8 cellular contexts compared by ENCODE assay signal in the genomic region with DNA sequence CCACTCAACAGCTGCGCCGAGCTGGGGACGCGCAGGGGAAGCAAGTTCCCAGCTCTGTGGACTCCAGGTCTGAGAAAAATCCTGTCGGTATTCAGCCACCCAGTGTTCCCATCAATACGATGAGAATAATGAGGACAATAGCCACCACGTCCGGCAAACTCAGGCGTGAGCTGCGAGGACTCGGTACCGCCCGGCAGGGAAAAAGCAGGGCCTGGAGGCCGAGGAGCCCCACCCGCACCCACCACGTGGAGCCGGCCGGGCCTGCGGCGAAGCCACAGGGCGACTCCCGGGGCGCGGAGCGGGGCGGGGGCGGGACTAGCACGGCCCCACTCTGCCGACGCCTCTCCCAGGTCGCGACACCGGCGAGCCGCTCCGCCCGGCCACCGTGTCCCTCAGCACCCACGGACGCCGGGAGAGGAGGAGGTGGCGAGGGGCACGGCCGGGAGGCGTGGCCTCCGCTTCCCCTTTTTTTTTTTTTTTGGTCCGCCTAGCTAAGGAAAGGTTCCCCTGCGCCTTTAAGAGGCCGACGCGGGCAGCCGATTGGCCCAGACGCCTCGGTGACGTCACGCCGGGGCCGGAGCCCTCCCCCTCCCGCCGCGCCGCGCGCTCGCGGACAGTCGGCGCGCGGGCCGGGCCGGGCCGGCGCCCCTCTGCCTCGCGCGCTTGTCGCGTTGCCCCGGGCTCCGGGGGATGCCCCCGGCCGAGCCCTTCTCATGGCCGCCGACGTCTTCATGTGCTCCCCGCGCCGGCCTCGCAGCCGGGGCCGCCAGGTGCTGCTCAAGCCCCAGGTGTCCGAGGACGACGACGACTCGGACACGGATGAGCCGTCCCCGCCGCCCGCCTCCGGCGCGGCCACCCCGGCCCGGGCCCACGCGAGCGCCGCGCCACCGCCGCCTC. TPM values are rescaled to one million over a fixed set of nuclear protein-coding genes. Genes with fewer than 3 reads are reported as not detected.
DNase-seq lines count a peak whose midpoint lies in the region; ATAC-seq and TF ChIP-seq lines count a peak whose summit lies in the region.

A gene with protein sequence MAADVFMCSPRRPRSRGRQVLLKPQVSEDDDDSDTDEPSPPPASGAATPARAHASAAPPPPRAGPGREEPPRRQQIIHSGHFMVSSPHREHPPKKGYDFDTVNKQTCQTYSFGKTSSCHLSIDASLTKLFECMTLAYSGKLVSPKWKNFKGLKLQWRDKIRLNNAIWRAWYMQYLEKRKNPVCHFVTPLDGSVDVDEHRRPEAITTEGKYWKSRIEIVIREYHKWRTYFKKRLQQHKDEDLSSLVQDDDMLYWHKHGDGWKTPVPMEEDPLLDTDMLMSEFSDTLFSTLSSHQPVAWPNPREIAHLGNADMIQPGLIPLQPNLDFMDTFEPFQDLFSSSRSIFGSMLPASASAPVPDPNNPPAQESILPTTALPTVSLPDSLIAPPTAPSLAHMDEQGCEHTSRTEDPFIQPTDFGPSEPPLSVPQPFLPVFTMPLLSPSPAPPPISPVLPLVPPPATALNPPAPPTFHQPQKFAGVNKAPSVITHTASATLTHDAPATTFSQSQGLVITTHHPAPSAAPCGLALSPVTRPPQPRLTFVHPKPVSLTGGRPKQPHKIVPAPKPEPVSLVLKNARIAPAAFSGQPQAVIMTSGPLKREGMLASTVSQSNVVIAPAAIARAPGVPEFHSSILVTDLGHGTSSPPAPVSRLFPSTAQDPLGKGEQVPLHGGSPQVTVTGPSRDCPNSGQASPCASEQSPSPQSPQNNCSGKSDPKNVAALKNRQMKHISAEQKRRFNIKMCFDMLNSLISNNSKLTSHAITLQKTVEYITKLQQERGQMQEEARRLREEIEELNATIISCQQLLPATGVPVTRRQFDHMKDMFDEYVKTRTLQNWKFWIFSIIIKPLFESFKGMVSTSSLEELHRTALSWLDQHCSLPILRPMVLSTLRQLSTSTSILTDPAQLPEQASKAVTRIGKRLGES (plus strand): TSS at position 616 of the 897 bp plus-strand sequence. CDS start 98 bp downstream, at position 714.

- TF ChIP-seq CTCF in epithelial cell of esophagus (IDR thresholded peaks at IDR 0.05; ENCODE audit: insufficient read depth, low read depth, low read length, missing control alignments): no peak

- DNase-seq in D341Med (ENCODE audit: low spot score) (peak; percentile 99), HuH-7.5 (ENCODE audit: low spot score) (peak; percentile 87), OCI-M1 (lab: John Stamatoyannopoulos, UW) (peak; percentile 96), activated T-cell treated with anti-CD3 and anti-CD28 coated beads for 24 hours (ENCODE audit: low read depth) (peak; percentile 85), epithelial cell of esophagus (ENCODE audit: low read depth) (peak; percentile 94), mucosa of gallbladder (ENCODE audit: low spot score) (peak; percentile 95)
- DNase-seq in stimulated activated CD8-positive, alpha-beta memory T cell treated with anti-CD3 and anti-CD28 coated beads, Interleukin-4, amount 100 ng/mL, for 48 hours: peak; percentile 93

- peak within 1 kb of the TSS; percentile 76 for H3K4me3 ChIP-seq in epithelial cell of esophagus (ENCODE audit: low read length)

- peak; percentile 82 for ATAC-seq in GM21515 (IDR thresholded peaks at IDR 0.05; ENCODE audit: unreplicated experiment)

RNA-seq across cellular contexts. Expression of the gene that starts here (rescaled TPM):
- 89.7 TPM for total RNA-seq in mucosa of gallbladder

Comparison
In these comparisons a context has a peak if more than half of its experiments do, and no peak if none do; other contexts are left out.
1. Peak in every context shown above with its lines: DNase-seq, ATAC-seq and H3K4me3 ChIP-seq.